In genomic region chr12:108565976-108566375, GRCh38 we compare ENCODE assay signal across 8 cellular contexts. TPM values are rescaled to one million over a fixed set of nuclear protein-coding genes. Genes with fewer than 3 reads are reported as not detected.
DNase-seq lines count a peak whose midpoint lies in the region; ATAC-seq and TF ChIP-seq lines count a peak whose summit lies in the region.

No MANE protein-coding gene starts in this region.

- peaks cover 15 to 28% of the 10 kb centered on the region in 2 donors for H3K4me1 ChIP-seq in mucosa of rectum (ENCODE audit: control insufficient read depth in 2 of 2, insufficient read depth in 2 of 2, low read length in 2 of 2)
- peaks cover 0 to 27% (median 17%) of the 10 kb centered on the region in 4 donors for H3K4me1 ChIP-seq in tibial artery

- no peak for ATAC-seq in activated CD4-positive, alpha-beta T cell treated with anti-CD3 and anti-CD28 coated beads for 36 hours
- ATAC-seq in GM18868 (IDR thresholded peaks at IDR 0.05; ENCODE audit: unreplicated experiment) (no peak), HG02973 (IDR thresholded peaks at IDR 0.05; ENCODE audit: unreplicated experiment) (no peak)

- CTCF ChIA-PET in activated CD4-positive, alpha-beta T cell treated with anti-CD3 and anti-CD28 coated beads for 36 hours (lab: Charles Lee), result interaction anchor here (0.6 to 12.8 kb wide), 7 partner anchors 19 to 238 kb away, joined by 3 to 270 read pairs (median 7); no protein-coding TSS in a partner anchor

- no peak overlapping the region for H3K4me3 ChIP-seq in mucosa of rectum (ENCODE audit: low read length in 2 of 2)
- H3K4me3 ChIP-seq in tibial artery, result no peak overlapping the region

- intact Hi-C loops in activated CD4-positive, alpha-beta T cell treated with anti-CD3 and anti-CD28 coated beads for 36 hours (cut with DNase I, micrococcal nuclease), result loop anchor here in 1 of 2 experiments (10.0 kb wide), 1 partner anchor 389 kb away; no protein-coding TSS in a partner anchor
- intact Hi-C loops in tibial artery (cut with DNase I; ENCODE audit: low total_unique reads), result loop anchor here (5.0 to 10.0 kb wide), 3 partner anchors 51 to 389 kb away; no protein-coding TSS in a partner anchor

- H3K27me3 ChIP-seq in mucosa of rectum (ENCODE audit: control insufficient read depth in 2 of 2, insufficient read depth in 2 of 2, low read length in 2 of 2) (no peaks in the 10 kb centered on the region), tibial artery (no peaks in the 10 kb centered on the region)

- H3K36me3 Mint-ChIP-seq in activated CD4-positive, alpha-beta T cell treated with anti-CD3 and anti-CD28 coated beads for 36 hours (ENCODE audit: low read depth), result peaks cover 49% of the 10 kb centered on the region

- H3K9me3 Mint-ChIP-seq in activated CD4-positive, alpha-beta T cell treated with anti-CD3 and anti-CD28 coated beads for 36 hours (ENCODE audit: low read depth), result no peaks in the 10 kb centered on the region

- H3K27ac Mint-ChIP-seq in activated CD4-positive, alpha-beta T cell treated with anti-CD3 and anti-CD28 coated beads for 36 hours, result peak overlapping the region; percentile 59

- DNase-seq in DMS153 treated with DMSO at 0.1 percent for 48 hours (lab: John Stamatoyannopoulos, UW; ENCODE audit: unreplicated experiment) (peak; percentile 95), NCI-H1105 treated with DMSO at 0.1 percent for 48 hours (lab: John Stamatoyannopoulos, UW) (peak; percentile 80), dedifferentiated amniotic fluid mesenchymal stem cell (ENCODE audit: extremely low spot score) (peak; percentile 40), tibial artery (peak; percentile 70 to 87)
- peak; percentile 84 for DNase-seq in activated CD4-positive, alpha-beta T cell treated with anti-CD3 and anti-CD28 coated beads for 36 hours

- no peak for TF ChIP-seq CTCF in tibial artery (IDR thresholded peaks at IDR 0.05)

- no peak overlapping the region for H3K4me3 Mint-ChIP-seq in activated CD4-positive, alpha-beta T cell treated with anti-CD3 and anti-CD28 coated beads for 36 hours

- H3K36me3 ChIP-seq in mucosa of rectum (ENCODE audit: control insufficient read depth in 2 of 2, insufficient read depth in 2 of 2, low read length in 2 of 2) (peaks cover 45 to 51% of the 10 kb centered on the region in 2 donors), tibial artery (peaks cover 35 to 64% (median 62%) of the 10 kb centered on the region in 3 donors)

- peaks cover 63% of the 10 kb centered on the region for H3K4me1 Mint-ChIP-seq in activated CD4-positive, alpha-beta T cell treated with anti-CD3 and anti-CD28 coated beads for 36 hours

- no peaks in the 10 kb centered on the region for H3K9me3 ChIP-seq in mucosa of rectum (ENCODE audit: control insufficient read depth in 2 of 2, low read length in 2 of 2)
- no peaks in the 10 kb centered on the region for H3K9me3 ChIP-seq in tibial artery

- POLR2A ChIA-PET in activated CD4-positive, alpha-beta T cell treated with anti-CD3 and anti-CD28 coated beads for 36 hours (lab: Charles Lee), result interaction anchor here (0.5 kb wide), 1 partner anchor 129 kb away, joined by 3 read pairs; no protein-coding TSS in a partner anchor

- H3K9ac ChIP-seq in mucosa of rectum (ENCODE audit: low read depth in 1 of 2, low read length in 2 of 2), result no peak overlapping the region

- H3K27ac ChIP-seq in mucosa of rectum (ENCODE audit: low read depth in 2 of 2, low read length in 2 of 2) (peak overlapping the region; percentile 46 to 67), tibial artery (peak overlapping the region; percentile 16 to 31)

- H3K27me3 Mint-ChIP-seq in activated CD4-positive, alpha-beta T cell treated with anti-CD3 and anti-CD28 coated beads for 36 hours, result no peaks in the 10 kb centered on the region

RNA-seq across cellular contexts. Expression of gene ISCU, which starts 3.6 kb away (rescaled TPM):
- 10 to 100 TPM; 67.3 to 83.8 TPM for total RNA-seq in activated CD4-positive, alpha-beta T cell treated with anti-CD3 and anti-CD28 coated beads for 36 hours

RNA-seq across cellular contexts. Expression of gene SART3, which starts 5.0 kb away (rescaled TPM):
- total RNA-seq in activated CD4-positive, alpha-beta T cell treated with anti-CD3 and anti-CD28 coated beads for 36 hours, result 10 to 100 TPM; 69.3 to 87.1 TPM

RNA-seq across cellular contexts. Expression of gene TMEM119, which starts 31.9 kb away (rescaled TPM):
- total RNA-seq in activated CD4-positive, alpha-beta T cell treated with anti-CD3 and anti-CD28 coated beads for 36 hours, result under 1 TPM; 0.21 to 0.28 TPM

RNA-seq across cellular contexts. Expression of gene FICD, which starts 50.9 kb away (rescaled TPM):
- total RNA-seq in activated CD4-positive, alpha-beta T cell treated with anti-CD3 and anti-CD28 coated beads for 36 hours, result 1 to 10 TPM; 3.5 to 4.5 TPM

Comparison
In these comparisons a context has a peak if more than half of its experiments do, and no peak if none do; other contexts are left out.
1. DNase-seq: peak in every context shown above with its lines; median percentile 95 in DMS153 treated with DMSO at 0.1 percent for 48 hours; 84 in activated CD4-positive, alpha-beta T cell treated with anti-CD3 and anti-CD28 coated beads for 36 hours; 80 in NCI-H1105 treated with DMSO at 0.1 percent for 48 hours; 78 in tibial artery; 40 in dedifferentiated amniotic fluid mesenchymal stem cell.